8 cellular contexts compared by ENCODE assay signal in genomic region chr9:91100878-91101450, GRCh38.
DNase-seq lines count a peak whose midpoint lies in the region; ATAC-seq and TF ChIP-seq lines count a peak whose summit lies in the region.

No MANE protein-coding gene starts in this region.

- CTCF ChIA-PET in activated naive CD4-positive, alpha-beta T cell treated with anti-CD3 and anti-CD28 coated beads for 36 hours (lab: Charles Lee): interaction anchor here (1.3 to 2.2 kb wide), 2 partner anchors 46 to 54 kb away, joined by 5 to 9 read pairs; no protein-coding TSS in a partner anchor

- H3K27ac Mint-ChIP-seq in activated naive CD4-positive, alpha-beta T cell treated with anti-CD3 and anti-CD28 coated beads for 36 hours: peak overlapping the region; percentile 85
- peak overlapping the region; percentile 95 for H3K27ac Mint-ChIP-seq in central memory CD8-positive, alpha-beta T cell (ENCODE audit: low read depth)
- H3K27ac Mint-ChIP-seq in mesothelial cell of epicardium: peak overlapping the region; percentile 50

- H3K4me1 Mint-ChIP-seq in activated naive CD4-positive, alpha-beta T cell treated with anti-CD3 and anti-CD28 coated beads for 36 hours (ENCODE audit: low read depth): peaks cover 41% of the 10 kb centered on the region
- peaks cover 34% of the 10 kb centered on the region for H3K4me1 Mint-ChIP-seq in central memory CD8-positive, alpha-beta T cell
- peaks cover 31% of the 10 kb centered on the region for H3K4me1 Mint-ChIP-seq in mesothelial cell of epicardium

- TF ChIP-seq CTCF in mesothelial cell of epicardium (IDR thresholded peaks at IDR 0.05; ENCODE audit: unreplicated experiment): no peak

- ATAC-seq in central memory CD8-positive, alpha-beta T cell (replicated peaks; ENCODE audit: extremely low read depth, poor library complexity, severe bottlenecking): no peak

- H3K9me3 Mint-ChIP-seq in activated naive CD4-positive, alpha-beta T cell treated with anti-CD3 and anti-CD28 coated beads for 36 hours: no peaks in the 10 kb centered on the region
- H3K9me3 Mint-ChIP-seq in central memory CD8-positive, alpha-beta T cell: no peaks in the 10 kb centered on the region
- H3K9me3 Mint-ChIP-seq in mesothelial cell of epicardium: no peaks in the 10 kb centered on the region

- H3K36me3 Mint-ChIP-seq in activated naive CD4-positive, alpha-beta T cell treated with anti-CD3 and anti-CD28 coated beads for 36 hours (ENCODE audit: low read depth): no peaks in the 10 kb centered on the region
- peaks cover 15% of the 10 kb centered on the region for H3K36me3 Mint-ChIP-seq in central memory CD8-positive, alpha-beta T cell (ENCODE audit: insufficient read depth)
- H3K36me3 Mint-ChIP-seq in mesothelial cell of epicardium: no peaks in the 10 kb centered on the region

- DNase-seq in activated naive CD4-positive, alpha-beta T cell treated with anti-CD3 and anti-CD28 coated beads for 36 hours: no peak
- no peak for DNase-seq in activated naive CD4-positive, alpha-beta T cell treated with anti-CD3 and anti-CD28 coated beads, Interleukin-2, amount 50 U/mL, for 16 hours
- no peak for DNase-seq in central memory CD8-positive, alpha-beta T cell (ENCODE audit: low spot score in 2 of 2)
- DNase-seq in mesothelial cell of epicardium (ENCODE audit: low spot score in 2 of 2, unreplicated experiment in 2 of 2): no peak
- peak; percentile 54 for DNase-seq in ureter (ENCODE audit: low spot score)
- no peak for DNase-seq in stimulated activated CD4-positive, alpha-beta T cell treated with anti-CD3 and anti-CD28 coated beads, Interleukin-15, amount 100 ng/mL, for 24 hours
- no peak for DNase-seq in HUDEP-2 (lab: John Stamatoyannopoulos, UW; ENCODE audit: unreplicated experiment in 76 of 76)
- no peak for DNase-seq in activated effector memory CD4-positive, alpha-beta T cell treated with anti-CD3 and anti-CD28 coated beads, Interleukin-2, amount 50 U/mL, for 16 hours

- intact Hi-C loops in activated naive CD4-positive, alpha-beta T cell treated with anti-CD3 and anti-CD28 coated beads for 36 hours (cut with micrococcal nuclease): loop anchor here (1.0 to 2.0 kb wide), 13 partner anchors 30 to 324 kb away; no protein-coding TSS in a partner anchor

- H3K27me3 Mint-ChIP-seq in activated naive CD4-positive, alpha-beta T cell treated with anti-CD3 and anti-CD28 coated beads for 36 hours (ENCODE audit: low read depth): peaks cover 4% of the 10 kb centered on the region
- no peaks in the 10 kb centered on the region for H3K27me3 Mint-ChIP-seq in central memory CD8-positive, alpha-beta T cell
- H3K27me3 Mint-ChIP-seq in mesothelial cell of epicardium (ENCODE audit: low read depth): peaks cover 12% of the 10 kb centered on the region

- peak overlapping the region; percentile 59 for H3K4me3 Mint-ChIP-seq in activated naive CD4-positive, alpha-beta T cell treated with anti-CD3 and anti-CD28 coated beads for 36 hours
- H3K4me3 Mint-ChIP-seq in central memory CD8-positive, alpha-beta T cell: peak overlapping the region; percentile 63
- no peak overlapping the region for H3K4me3 Mint-ChIP-seq in mesothelial cell of epicardium
